1 cellular context compared by ENCODE assay signal in the genomic region with DNA sequence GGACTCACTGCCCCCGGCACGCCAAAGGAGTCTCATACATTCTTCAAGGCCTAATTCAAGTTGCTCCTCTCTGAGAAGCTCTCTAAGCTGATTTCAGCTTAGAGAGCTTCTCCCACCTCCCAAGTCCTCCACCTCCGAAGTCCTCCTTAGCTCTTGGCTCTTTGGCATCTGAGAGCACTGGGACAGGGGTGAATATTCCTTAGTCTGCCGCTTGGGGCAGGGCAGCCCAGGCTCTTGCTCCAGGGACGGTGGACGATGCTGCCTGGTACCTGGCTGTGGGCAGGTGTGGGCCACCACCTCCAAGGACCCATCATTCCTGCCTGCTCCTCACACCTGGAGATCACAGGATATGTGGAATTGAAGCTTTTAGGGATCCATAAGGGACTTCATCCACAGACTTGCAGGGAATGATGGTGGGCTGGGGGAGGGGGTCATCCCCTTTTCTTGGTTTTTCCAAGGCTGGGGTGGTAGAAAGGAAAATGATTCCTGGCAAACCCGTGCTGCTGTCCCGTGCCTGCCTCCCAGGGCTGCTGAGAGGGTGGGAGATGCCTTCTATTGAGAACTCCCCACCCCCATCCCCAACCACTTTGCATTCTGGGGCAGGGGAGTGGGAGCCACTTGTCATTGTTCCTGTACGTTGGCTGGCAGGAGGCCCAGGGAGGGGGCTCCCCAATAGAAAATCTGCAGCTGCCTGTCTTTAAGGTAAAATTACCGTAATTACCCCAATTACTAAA.
TF ChIP-seq lines count a peak whose summit lies in the region.

No MANE protein-coding gene starts in this region.

TF ChIP-seq in SK-N-SH, 30 proteins besides CTCF, POLR2A, EP300 and RAD21 (continued from another document):
- TF ChIP-seq, protein P1, sequence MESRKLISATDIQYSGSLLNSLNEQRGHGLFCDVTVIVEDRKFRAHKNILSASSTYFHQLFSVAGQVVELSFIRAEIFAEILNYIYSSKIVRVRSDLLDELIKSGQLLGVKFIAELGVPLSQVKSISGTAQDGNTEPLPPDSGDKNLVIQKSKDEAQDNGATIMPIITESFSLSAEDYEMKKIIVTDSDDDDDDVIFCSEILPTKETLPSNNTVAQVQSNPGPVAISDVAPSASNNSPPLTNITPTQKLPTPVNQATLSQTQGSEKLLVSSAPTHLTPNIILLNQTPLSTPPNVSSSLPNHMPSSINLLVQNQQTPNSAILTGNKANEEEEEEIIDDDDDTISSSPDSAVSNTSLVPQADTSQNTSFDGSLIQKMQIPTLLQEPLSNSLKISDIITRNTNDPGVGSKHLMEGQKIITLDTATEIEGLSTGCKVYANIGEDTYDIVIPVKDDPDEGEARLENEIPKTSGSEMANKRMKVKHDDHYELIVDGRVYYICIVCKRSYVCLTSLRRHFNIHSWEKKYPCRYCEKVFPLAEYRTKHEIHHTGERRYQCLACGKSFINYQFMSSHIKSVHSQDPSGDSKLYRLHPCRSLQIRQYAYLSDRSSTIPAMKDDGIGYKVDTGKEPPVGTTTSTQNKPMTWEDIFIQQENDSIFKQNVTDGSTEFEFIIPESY (IDR thresholded peaks at IDR 0.05; ENCODE audit: borderline replicate concordance, low read depth): no peak
- no peak for TF ChIP-seq CHD2 (IDR thresholded peaks at IDR 0.05; ENCODE audit: low read length, partially characterized antibody)
